Comparison of ENCODE assay signal across 8 cellular contexts in the genomic region with DNA sequence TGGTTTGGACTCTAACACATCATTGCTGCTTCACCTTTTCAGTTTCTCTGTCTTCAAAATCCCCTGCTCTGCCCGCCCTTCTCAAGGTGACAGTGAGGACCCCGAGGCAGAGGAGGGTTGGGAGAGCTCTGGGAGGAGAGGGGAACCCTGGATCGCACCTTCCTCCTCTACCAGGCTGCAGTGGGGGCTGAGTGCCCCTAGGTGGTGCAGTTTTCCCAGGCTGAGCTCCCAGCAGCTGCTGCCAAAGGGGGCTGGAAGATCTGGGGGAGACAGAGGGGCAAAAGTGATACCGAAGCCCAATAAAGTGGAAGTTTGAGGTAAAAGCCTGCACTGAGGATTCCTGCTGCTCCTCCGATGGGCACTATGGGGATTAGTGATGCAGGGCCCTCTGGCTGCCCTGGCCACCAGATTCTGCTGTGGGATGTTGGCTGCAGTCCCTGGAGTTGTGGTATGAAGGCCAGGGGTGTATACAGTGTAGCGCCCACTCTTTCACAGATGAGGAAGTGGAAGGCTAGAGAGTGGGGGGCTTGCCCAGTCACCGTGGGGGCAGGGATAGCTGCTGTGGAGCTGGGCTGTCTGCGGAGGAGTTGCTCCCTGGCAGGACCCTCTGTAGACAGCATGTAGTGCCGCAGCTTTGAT. TPM values are rescaled to one million over a fixed set of nuclear protein-coding genes. Genes with fewer than 3 reads are reported as not detected.
A peak's percentile ranks its signal among the peaks of the same experiment; 100 is the strongest.
DNase-seq lines count a peak whose midpoint lies in the region; ATAC-seq, FAIRE-seq and TF ChIP-seq lines count a peak whose summit lies in the region.

No MANE protein-coding gene starts in this region.

- H3K9ac ChIP-seq in Loucy (ENCODE audit: low read depth, low read length, poor library complexity, severe bottlenecking) = no peak overlapping the region

- no peak overlapping the region for H3K4me3 Mint-ChIP-seq in activated CD4-positive, alpha-beta memory T cell treated with anti-CD3 and anti-CD28 coated beads for 36 hours

- no peaks in the 10 kb centered on the region for H3K36me3 Mint-ChIP-seq in activated CD4-positive, alpha-beta memory T cell treated with anti-CD3 and anti-CD28 coated beads for 36 hours

- H3F3A ChIP-seq in Loucy (ENCODE audit: low read depth) = no peaks in the 10 kb centered on the region

- no peak for FAIRE-seq in pancreas (lab: Jason Lieb, UNC)

- H3K79me2 ChIP-seq in Loucy (ENCODE audit: insufficient read depth, low read length) = no peaks in the 10 kb centered on the region

- DNase-seq in DMS53 (lab: John Stamatoyannopoulos, UW) = peak; percentile 59
- no peak for DNase-seq in DMS53 treated with DMSO at 0.1 percent for 48 hours (lab: John Stamatoyannopoulos, UW; ENCODE audit: unreplicated experiment)
- DNase-seq in activated CD4-positive, alpha-beta memory T cell treated with anti-CD3 and anti-CD28 coated beads for 36 hours = peak; percentile 38
- DNase-seq in fibroblast of the aortic adventitia (ENCODE audit: low read depth) = peak; percentile 28
- peak in 4 of 6 donors; percentile 14 to 71 (median 44) for DNase-seq in pancreas
- no peak for DNase-seq in activated effector memory CD4-positive, alpha-beta T cell treated with Interleukin-2 at 50 U/mL for 16 hours

- POLR2A ChIA-PET in activated CD4-positive, alpha-beta memory T cell treated with anti-CD3 and anti-CD28 coated beads for 36 hours (lab: Charles Lee) = no interaction called here

- no peak overlapping the region for H3K4me2 ChIP-seq in Loucy (ENCODE audit: low read depth, low read length, poor library complexity, severe bottlenecking)

- H3K27me3 Mint-ChIP-seq in activated CD4-positive, alpha-beta memory T cell treated with anti-CD3 and anti-CD28 coated beads for 36 hours = peaks cover 32% of the 10 kb centered on the region

- H3K9me3 ChIP-seq in Loucy (ENCODE audit: insufficient read depth, low read depth, low read length) (no peaks in the 10 kb centered on the region), pancreas (no peaks in the 10 kb centered on the region)

- peak; percentile 96 for TF ChIP-seq CTCF in Loucy (conservative IDR thresholded peaks at IDR 0.05; ENCODE audit: low read length)
- TF ChIP-seq CTCF in fibroblast of the aortic adventitia (IDR thresholded peaks at IDR 0.05; ENCODE audit: insufficient read depth, low read length) = peak; percentile 89
- TF ChIP-seq CTCF in pancreas (IDR thresholded peaks at IDR 0.05) = peak; percentile 51 to 77 (median 64)

- no peak overlapping the region for H3K27ac Mint-ChIP-seq in activated CD4-positive, alpha-beta memory T cell treated with anti-CD3 and anti-CD28 coated beads for 36 hours

- WGBS in pancreas, 2 donors = 43 to 49% methylated on average over 9 of the region's 9 CpGs

- no peak overlapping the region for H3K27ac ChIP-seq in pancreas

- H3K9me3 Mint-ChIP-seq in activated CD4-positive, alpha-beta memory T cell treated with anti-CD3 and anti-CD28 coated beads for 36 hours = no peaks in the 10 kb centered on the region

- intact Hi-C loops in activated CD4-positive, alpha-beta memory T cell treated with anti-CD3 and anti-CD28 coated beads for 36 hours (cut with micrococcal nuclease) = loop anchor here (5.0 kb wide), 1 partner anchor 135 kb away; no protein-coding TSS in a partner anchor
- intact Hi-C loops in pancreas (cut with DNase I) = loop anchor here in 1 of 3 donors (5.0 kb wide), 1 partner anchor 135 kb away; no protein-coding TSS in a partner anchor

- CTCF ChIA-PET in activated CD4-positive, alpha-beta memory T cell treated with anti-CD3 and anti-CD28 coated beads for 36 hours (lab: Charles Lee) = interaction anchor here (0.8 to 4.8 kb wide), 20 partner anchors 8 to 150 kb away, joined by 3 to 39 read pairs (median 4); no protein-coding TSS in a partner anchor

- H3K4me1 ChIP-seq in Loucy (ENCODE audit: insufficient read depth, low read length, poor library complexity, severe bottlenecking) = no peaks in the 10 kb centered on the region
- H3K4me1 ChIP-seq in pancreas = no peaks in the 10 kb centered on the region

- H2AFZ ChIP-seq in Loucy (ENCODE audit: low read length) = no peak overlapping the region

- H3K4me1 Mint-ChIP-seq in activated CD4-positive, alpha-beta memory T cell treated with anti-CD3 and anti-CD28 coated beads for 36 hours (ENCODE audit: low read depth) = no peaks in the 10 kb centered on the region

- H3K27me3 ChIP-seq in Loucy (ENCODE audit: insufficient read depth, low read length, poor library complexity, severe bottlenecking) (no peaks in the 10 kb centered on the region), pancreas (no peaks in the 10 kb centered on the region)

- H3K36me3 ChIP-seq in Loucy (ENCODE audit: insufficient read depth, low read length) (no peaks in the 10 kb centered on the region), pancreas (no peaks in the 10 kb centered on the region)

- peak; percentile 61 to 88 (median 83) for ATAC-seq in pancreas
- ATAC-seq in HG02938 (IDR thresholded peaks at IDR 0.05; ENCODE audit: unreplicated experiment) = no peak

- no peaks in the 10 kb centered on the region for H3K9me2 ChIP-seq in Loucy (replicated peaks; ENCODE audit: low read depth, low read length)

- no peak overlapping the region for H3K4me3 ChIP-seq in Loucy (ENCODE audit: low read length, poor library complexity, severe bottlenecking)
- no peak overlapping the region for H3K4me3 ChIP-seq in fibroblast of the aortic adventitia (ENCODE audit: low read depth, low read length)
- H3K4me3 ChIP-seq in pancreas = no peak overlapping the region

- no peaks in the 10 kb centered on the region for H4K20me1 ChIP-seq in Loucy (ENCODE audit: insufficient read depth, low read length, poor library complexity, severe bottlenecking)

RNA-seq across cellular contexts. Expression of a gene that starts 40.7 kb away (rescaled TPM):
- 10 to 100 TPM; 17.7 to 20.7 TPM for total RNA-seq in activated CD4-positive, alpha-beta memory T cell treated with anti-CD3 and anti-CD28 coated beads for 36 hours
- total RNA-seq in fibroblast of the aortic adventitia (ENCODE audit: low replicate concordance) (9.8 and 12.1 TPM in 2 replicates), pancreas (10 to 100 TPM; 24.5 to 36.5 (median 26.7) TPM)
- polyA plus RNA-seq in pancreas = 10 to 100 TPM; 33.4 to 41.9 TPM

Comparison
In these comparisons a context has a peak if more than half of its experiments do, and no peak if none do; other contexts are left out.
1. DNase-seq: peak in DMS53 (single experiment), activated CD4-positive, alpha-beta memory T cell treated with anti-CD3 and anti-CD28 coated beads for 36 hours (single experiment), fibroblast of the aortic adventitia (single experiment) and pancreas (4 of 6); none in DMS53 treated with DMSO at 0.1 percent for 48 hours (single experiment) and activated effector memory CD4-positive, alpha-beta T cell treated with Interleukin-2 at 50 U/mL for 16 hours (single experiment).
2. Peak in every context shown above with its lines, with median percentiles within 50 percentile points of each other: CTCF ChIP-seq.